Comparison of ENCODE assay signal across 8 cellular contexts in genomic region chr7:90629306-90629918, GRCh38. TPM values are rescaled to one million over a fixed set of nuclear protein-coding genes. Genes with fewer than 3 reads are reported as not detected.
DNase-seq lines count a peak whose midpoint lies in the region; ATAC-seq and TF ChIP-seq lines count a peak whose summit lies in the region.

No MANE protein-coding gene starts in this region.

- H3K4me3 ChIP-seq in brain microvascular endothelial cell (ENCODE audit: low read depth, low read length): no peak overlapping the region

- H3K27me3 ChIP-seq in brain microvascular endothelial cell (replicated peaks): no peaks in the 10 kb centered on the region

- DNase-seq in COLO668 (lab: John Stamatoyannopoulos, UW; ENCODE audit: unreplicated experiment) (peak; percentile 23), NCI-H524 (lab: John Stamatoyannopoulos, UW) (peak; percentile 31 to 64), brain microvascular endothelial cell (peak; percentile 61), kidney tubule cell (ENCODE audit: low spot score) (peak; percentile 64), left colon (no peak), 8988T (no peak)

- TF ChIP-seq CTCF in brain microvascular endothelial cell (IDR thresholded peaks at IDR 0.05; ENCODE audit: low read depth, low read length, missing control alignments): peak; percentile 68

- peak; percentile 93 for ATAC-seq in GM18867 (IDR thresholded peaks at IDR 0.05; ENCODE audit: unreplicated experiment)
- ATAC-seq in HG03045 (IDR thresholded peaks at IDR 0.05; ENCODE audit: unreplicated experiment): peak; percentile 78
- ATAC-seq in left colon: no peak

- no peak overlapping the region for H3K27ac ChIP-seq in brain microvascular endothelial cell

- in situ Hi-C loops in brain microvascular endothelial cell (cut with HindIII; ENCODE audit: low pct_ligation_motif_present, low sequenced_read_pairs): no loop called here

- no peaks in the 10 kb centered on the region for H3K36me3 ChIP-seq in brain microvascular endothelial cell (replicated peaks)

- intact Hi-C loops in left colon (cut with DNase I, micrococcal nuclease): loop anchor here in 1 of 2 donors (10.0 kb wide), 1 partner anchor 175 kb away; no protein-coding TSS in a partner anchor

RNA-seq across cellular contexts. Expression of gene CDK14, which starts 33.3 kb away (rescaled TPM):
- 1 to 10 TPM; 5.1 to 5.5 TPM for total RNA-seq in left colon

Comparison
In these comparisons a context has a peak if more than half of its experiments do, and no peak if none do; other contexts are left out.
1. DNase-seq: peak in COLO668 (single experiment), NCI-H524 (2 of 2), brain microvascular endothelial cell (single experiment) and kidney tubule cell (single experiment); none in left colon (0 of 2) and 8988T (single experiment).